ENCODE assay signal across 16 cellular contexts in genomic region chr2:203751886-203752285, GRCh38. TPM values are rescaled to one million over a fixed set of nuclear protein-coding genes. Genes with fewer than 3 reads are reported as not detected.
DNase-seq lines count a peak whose midpoint lies in the region; FAIRE-seq and TF ChIP-seq lines count a peak whose summit lies in the region.
"Had no signal": no experiment of that assay in that cellular context is flagged by ENCODE, and none has a peak within 500 bp of the region (broad histone marks: within the 10 kb centered on the region; RNA-seq: fewer than 3 reads in every experiment).

No MANE protein-coding gene starts in this region.

- no peaks in the 10 kb centered on the region for H3K27me3 Mint-ChIP-seq in activated CD4-positive, alpha-beta T cell treated with anti-CD3 and anti-CD28 coated beads, Interleukin-2, amount 10 ng/mL, durations not matched to agents 24 days and 14 days
- no peaks in the 10 kb centered on the region for H3K27me3 Mint-ChIP-seq in activated CD4-positive, alpha-beta memory T cell treated with anti-CD3 and anti-CD28 coated beads, Interleukin-2, amount 10 ng/mL, durations not matched to agents 7 days and 5 days

- FAIRE-seq in GM19239 (lab: Jason Lieb, UNC), result peak; percentile 18

- no peak overlapping the region for H3K4me3 Mint-ChIP-seq in activated CD4-positive, alpha-beta T cell treated with anti-CD3 and anti-CD28 coated beads, Interleukin-2, amount 10 ng/mL, durations not matched to agents 24 days and 14 days
- H3K4me3 Mint-ChIP-seq in activated CD4-positive, alpha-beta memory T cell treated with anti-CD3 and anti-CD28 coated beads, Interleukin-2, amount 10 ng/mL, durations not matched to agents 7 days and 5 days, result no peak overlapping the region
- H3K4me3 Mint-ChIP-seq: T-helper 2 cell treated with Interferon-gamma antibody and Interleukin-4, amounts not matched to agents 5 μg/mL and 100 μg/mL, for 36 hours had no signal

- CTCF ChIA-PET in activated CD4-positive, alpha-beta memory T cell treated with anti-CD3 and anti-CD28 coated beads, Interleukin-2, amount 10 ng/mL, durations not matched to agents 7 days and 5 days (lab: Charles Lee), result interaction anchor here (4.5 kb wide), 1 partner anchor 12 kb away, joined by 25 read pairs; no protein-coding TSS in a partner anchor

- H3K36me3 Mint-ChIP-seq in activated CD4-positive, alpha-beta T cell treated with anti-CD3 and anti-CD28 coated beads, Interleukin-2, amount 10 ng/mL, durations not matched to agents 24 days and 14 days (ENCODE audit: low read depth), result peaks cover 77% of the 10 kb centered on the region
- H3K36me3 Mint-ChIP-seq in activated CD4-positive, alpha-beta memory T cell treated with anti-CD3 and anti-CD28 coated beads, Interleukin-2, amount 10 ng/mL, durations not matched to agents 7 days and 5 days (ENCODE audit: low read depth), result peaks cover 66% of the 10 kb centered on the region

- H3K27ac Mint-ChIP-seq in activated CD4-positive, alpha-beta T cell treated with anti-CD3 and anti-CD28 coated beads, Interleukin-2, amount 10 ng/mL, durations not matched to agents 24 days and 14 days, result peak overlapping the region; percentile 35
- peak overlapping the region; percentile 47 for H3K27ac Mint-ChIP-seq in activated CD4-positive, alpha-beta memory T cell treated with anti-CD3 and anti-CD28 coated beads, Interleukin-2, amount 10 ng/mL, durations not matched to agents 7 days and 5 days
- H3K27ac Mint-ChIP-seq: T-helper 2 cell treated with Interferon-gamma antibody and Interleukin-4, amounts not matched to agents 5 μg/mL and 100 μg/mL, for 36 hours had no signal

- no peak for DNase-seq in activated CD4-positive, alpha-beta T cell treated with anti-CD3 and anti-CD28 coated beads, Interleukin-2, amount 10 ng/mL, durations not matched to agents 24 days and 14 days
- DNase-seq in activated CD4-positive, alpha-beta T cell treated with anti-CD3 and anti-CD28 coated beads, Interleukin-2, amount 50 U/mL, for 4 hours, result no peak
- DNase-seq in GM19239 (ENCODE audit: insufficient read length, low spot score) (no peak), fibroblast of mammary gland (ENCODE audit: low read depth) (peak; percentile 48), DMS114 treated with DMSO at 0.1 percent for 48 hours (lab: John Stamatoyannopoulos, UW; ENCODE audit: unreplicated experiment) (no peak), DMS153 (lab: John Stamatoyannopoulos, UW) (no peak), activated gamma-delta T cell (lab: John Stamatoyannopoulos, UW) (no peak)
- no peak for DNase-seq in activated CD4-positive, alpha-beta memory T cell treated with anti-CD3 and anti-CD28 coated beads, Interleukin-2, amount 10 ng/mL, durations not matched to agents 7 days and 5 days
- DNase-seq: amniotic stem cell; colonic mucosa; left lung; NCI-H1694; NK-92 treated with Interleukin-12 subunit alpha and Interleukin-12 subunit beta, amount 100 ng/mL, for 24 hours; stomach; upper lobe of right lung had no signal

- no peak for TF ChIP-seq CTCF in fibroblast of mammary gland (conservative IDR thresholded peaks at IDR 0.05; ENCODE audit: control insufficient read depth, insufficient read depth, low read depth, low read length)

- H3K4me3 ChIP-seq in fibroblast of mammary gland (ENCODE audit: control insufficient read depth, low read depth, low read length), result no peak overlapping the region
- H3K4me3 ChIP-seq: colonic mucosa, left lung, stomach, upper lobe of right lung had no signal

- H3K4me1 Mint-ChIP-seq in activated CD4-positive, alpha-beta T cell treated with anti-CD3 and anti-CD28 coated beads, Interleukin-2, amount 10 ng/mL, durations not matched to agents 24 days and 14 days, result peaks cover 35% of the 10 kb centered on the region
- peaks cover 45% of the 10 kb centered on the region for H3K4me1 Mint-ChIP-seq in activated CD4-positive, alpha-beta memory T cell treated with anti-CD3 and anti-CD28 coated beads, Interleukin-2, amount 10 ng/mL, durations not matched to agents 7 days and 5 days

- intact Hi-C loops in activated CD4-positive, alpha-beta T cell treated with anti-CD3 and anti-CD28 coated beads, Interleukin-2, amount 10 ng/mL, durations not matched to agents 24 days and 14 days (cut with micrococcal nuclease), result no loop called here

- peaks cover 31% of the 10 kb centered on the region for H3K9me3 Mint-ChIP-seq in activated CD4-positive, alpha-beta T cell treated with anti-CD3 and anti-CD28 coated beads, Interleukin-2, amount 10 ng/mL, durations not matched to agents 24 days and 14 days
- H3K9me3 Mint-ChIP-seq in activated CD4-positive, alpha-beta memory T cell treated with anti-CD3 and anti-CD28 coated beads, Interleukin-2, amount 10 ng/mL, durations not matched to agents 7 days and 5 days, result peaks cover 32% of the 10 kb centered on the region

- POLR2A ChIA-PET in activated CD4-positive, alpha-beta memory T cell treated with anti-CD3 and anti-CD28 coated beads, Interleukin-2, amount 10 ng/mL, durations not matched to agents 7 days and 5 days (lab: Charles Lee), result interaction anchor here (2.9 to 17.0 kb wide), 4 partner anchors 13 to 53 kb away, joined by 8 to 859 read pairs (median 67); partner anchors contain the start of gene CD28

RNA-seq across cellular contexts. Expression of gene CD28, which starts 45.4 kb away (rescaled TPM):
- total RNA-seq in activated CD4-positive, alpha-beta T cell treated with anti-CD3 and anti-CD28 coated beads, Interleukin-2, amount 10 ng/mL, durations not matched to agents 24 days and 14 days, result 130 and 132 TPM in 2 replicates
- total RNA-seq in activated CD4-positive, alpha-beta memory T cell treated with anti-CD3 and anti-CD28 coated beads, Interleukin-2, amount 10 ng/mL, durations not matched to agents 7 days and 5 days, result 100 to 1,000 TPM; 194 to 205 TPM
